ENCODE assay signal across 24 cellular contexts in the genomic region with DNA sequence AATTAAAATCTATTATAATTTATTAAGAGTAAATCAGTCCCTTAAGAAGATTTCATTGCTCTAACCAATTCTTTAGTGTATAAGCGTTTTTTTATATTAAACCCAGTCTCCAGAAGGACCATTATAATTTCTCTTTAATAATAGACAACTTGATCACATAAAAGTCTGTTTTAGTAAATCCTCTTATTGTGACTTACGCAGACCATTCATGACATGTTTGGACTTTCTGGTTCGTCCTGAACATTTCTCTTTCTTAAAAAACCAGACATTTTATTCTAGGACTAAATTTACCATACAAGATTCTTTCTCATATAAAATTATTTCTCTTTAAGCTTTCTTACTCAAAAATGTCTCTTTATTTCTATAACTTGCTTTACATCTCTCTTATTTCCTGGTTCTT.
A peak's percentile ranks its signal among the peaks of the same experiment; 100 is the strongest.
DNase-seq lines count a peak whose midpoint lies in the region; ATAC-seq and TF ChIP-seq lines count a peak whose summit lies in the region.
"Had no signal": no experiment of that assay in that cellular context is flagged by ENCODE, and none has a peak within 500 bp of the region (broad histone marks: within the 10 kb centered on the region; RNA-seq: fewer than 3 reads in every experiment).

No MANE protein-coding gene starts in this region.

- H3K9me3 ChIP-seq in HEK293 (ENCODE audit: control insufficient read depth, insufficient read depth, low read depth, low read length): no peaks in the 10 kb centered on the region
- peaks cover 22% of the 10 kb centered on the region for H3K9me3 ChIP-seq in MG63

- H3K4me3 ChIP-seq in HEK293 (ENCODE audit: low read depth, low read length) (no peak overlapping the region), fibroblast of mammary gland (ENCODE audit: control insufficient read depth, low read depth, low read length) (no peak overlapping the region), MG63 (no peak overlapping the region)
- H3K4me3 ChIP-seq: BLaER1 treated with 17β-estradiol and CSF1 and Interleukin-3, amounts not matched to agents 10 nM and 100 nM; GM23248; PC-9 had no signal

- TF ChIP-seq CTCF in HEK293 (tag by site-specific recombination; IDR thresholded peaks at IDR 0.05): no peak
- TF ChIP-seq CTCF in fibroblast of mammary gland (conservative IDR thresholded peaks at IDR 0.05; ENCODE audit: control insufficient read depth, insufficient read depth, low read depth, low read length): no peak

- POLR2A ChIA-PET in HEK293 (lab: Yijun Ruan, JAX): no interaction called here

- no peak overlapping the region for H3K27ac ChIP-seq in HEK293 (ENCODE audit: extremely low read depth, low read depth, low read length)
- H3K27ac ChIP-seq: BLaER1 treated with 17β-estradiol and CSF1 and Interleukin-3, amounts not matched to agents 10 nM and 100 nM; PC-9; RWPE1 had no signal

- TF ChIP-seq POLR2A in GM18505 (IDR thresholded peaks at IDR 0.05; ENCODE audit: borderline replicate concordance, extremely low read depth, insufficient read depth, insufficient read length): no peak

- CTCF ChIA-PET in HEK293 (lab: Yijun Ruan, JAX): no interaction called here

- H3K4me1 ChIP-seq in HEK293 (ENCODE audit: control insufficient read depth, insufficient read depth, low read length): no peaks in the 10 kb centered on the region
- H3K4me1 ChIP-seq: BLaER1 treated with 17β-estradiol and CSF1 and Interleukin-3, amounts not matched to agents 10 nM and 100 nM had no signal

- H3K36me3 ChIP-seq in HEK293 (ENCODE audit: control insufficient read depth in 2 of 2, insufficient read depth in 1 of 2, low read length in 2 of 2) (no peaks in the 10 kb centered on the region), MG63 (no peaks in the 10 kb centered on the region)
- H3K36me3 ChIP-seq: BLaER1 treated with 17β-estradiol and CSF1 and Interleukin-3, amounts not matched to agents 10 nM and 100 nM had no signal

- DNase-seq in DMS53 (lab: John Stamatoyannopoulos, UW) (peak; percentile 48), DMS53 treated with DMSO at 0.1 percent for 48 hours (lab: John Stamatoyannopoulos, UW; ENCODE audit: unreplicated experiment) (no peak), NCI-H69 (lab: John Stamatoyannopoulos, UW) (peak; percentile 33), fibroblast of mammary gland (ENCODE audit: low read depth) (peak; percentile 25), MG63 (no peak), A172 (ENCODE audit: low spot score) (no peak)
- DNase-seq: 8988T; CD4-positive, alpha-beta memory T cell; COR-L47; H7; HFFc6; NCI-H2029 treated with DMSO at 0.1 percent for 48 hours; NCI-H226; NCI-H510A; NCI-H774; NK-92 treated with Interleukin-12 subunit alpha and Interleukin-12 subunit beta, amount 100 ng/mL, for 24 hours; SHP77; T-cell had no signal

- H3K27me3 ChIP-seq in MG63: no peaks in the 10 kb centered on the region
- H3K27me3 ChIP-seq: BLaER1 treated with 17β-estradiol and CSF1 and Interleukin-3, amounts not matched to agents 10 nM and 100 nM had no signal

- ATAC-seq in GM18505 (IDR thresholded peaks at IDR 0.05; ENCODE audit: unreplicated experiment): no peak
- ATAC-seq: T-cell had no signal

TF ChIP-seq in HEK293, 187 proteins besides CTCF, POLR2A, EP300 and RAD21:
- TF ChIP-seq ZNF549 (tag by site-specific recombination; IDR thresholded peaks at IDR 0.05): peak; percentile 40; the same call in 1 of the 2 replicates
- TF ChIP-seq, protein P1, sequence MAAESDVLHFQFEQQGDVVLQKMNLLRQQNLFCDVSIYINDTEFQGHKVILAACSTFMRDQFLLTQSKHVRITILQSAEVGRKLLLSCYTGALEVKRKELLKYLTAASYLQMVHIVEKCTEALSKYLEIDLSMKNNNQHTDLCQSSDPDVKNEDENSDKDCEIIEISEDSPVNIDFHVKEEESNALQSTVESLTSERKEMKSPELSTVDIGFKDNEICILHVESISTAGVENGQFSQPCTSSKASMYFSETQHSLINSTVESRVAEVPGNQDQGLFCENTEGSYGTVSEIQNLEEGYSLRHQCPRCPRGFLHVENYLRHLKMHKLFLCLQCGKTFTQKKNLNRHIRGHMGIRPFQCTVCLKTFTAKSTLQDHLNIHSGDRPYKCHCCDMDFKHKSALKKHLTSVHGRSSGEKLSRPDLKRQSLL (tag by site-specific recombination; IDR thresholded peaks at IDR 0.05): no peak
- TF ChIP-seq SETDB1 (IDR thresholded peaks at IDR 0.05; ENCODE audit: insufficient read length, low read length): peak; percentile 96

Comparison
In these comparisons a context has a peak if more than half of its experiments do, and no peak if none do; other contexts are left out.
1. DNase-seq: peak in DMS53 (single experiment), NCI-H69 (single experiment) and fibroblast of mammary gland (single experiment); none in DMS53 treated with DMSO at 0.1 percent for 48 hours (single experiment), MG63 (single experiment) and A172 (single experiment).